Comparison of ENCODE assay signal across 8 cellular contexts in genomic region chr3:10173926-10174435, GRCh38. TPM values are rescaled to one million over a fixed set of nuclear protein-coding genes. Genes with fewer than 3 reads are reported as not detected.
A peak's percentile ranks its signal among the peaks of the same experiment; 100 is the strongest.
DNase-seq lines count a peak whose midpoint lies in the region; TF ChIP-seq lines count a peak whose summit lies in the region.

No MANE protein-coding gene starts in this region.

- DNase-seq in HuH-7.5 (ENCODE audit: low spot score): peak; percentile 71
- no peak for DNase-seq in prostate gland (ENCODE audit: low spot score)
- no peak for DNase-seq in DMS153 (lab: John Stamatoyannopoulos, UW)
- DNase-seq in NCI-H2196 (lab: John Stamatoyannopoulos, UW; ENCODE audit: unreplicated experiment): no peak
- DNase-seq in mesenteric fat pad (ENCODE audit: low spot score): no peak

- H3K9me3 ChIP-seq in BLaER1 treated with 17β-estradiol and CSF1 and Interleukin-3, amounts not matched to agents 10 nM and 100 nM (replicated peaks in 1 of 11): peaks cover 5 to 24% (median 17%) of the 10 kb centered on the region in 11 experiments
- H3K9me3 ChIP-seq in mesodermal cell (ENCODE audit: control insufficient read depth, low read length): peaks cover 8% of the 10 kb centered on the region
- H3K9me3 ChIP-seq in prostate gland: no peaks in the 10 kb centered on the region

- WGBS in mesodermal cell (ENCODE audit: insufficient coverage in 2 of 2), 2 experiments: 78 to 81% methylated on average over 4 to 5 of the region's 6 CpGs
- WGBS in prostate gland: 52% methylated on average over 6 of the region's 6 CpGs

- no peak for TF ChIP-seq CTCF in prostate gland (IDR thresholded peaks at IDR 0.05)

- peaks cover 1 to 56% (median 31%) of the 10 kb centered on the region in 11 experiments; a peak in 19 of 22 replicates for H3K36me3 ChIP-seq in BLaER1 treated with 17β-estradiol and CSF1 and Interleukin-3, amounts not matched to agents 10 nM and 100 nM
- H3K36me3 ChIP-seq in mesodermal cell (ENCODE audit: control insufficient read depth, insufficient read depth, low read length) (no peaks in the 10 kb centered on the region), prostate gland (no peaks in the 10 kb centered on the region)

- H3K27ac ChIP-seq in BLaER1 treated with 17β-estradiol and CSF1 and Interleukin-3, amounts not matched to agents 10 nM and 100 nM: peak overlapping the region in 10 of 11 experiments; percentile 19 to 91 (median 52); a peak in 18 of 22 replicates
- H3K27ac ChIP-seq in cingulate gyrus (ENCODE audit: low read depth, low read length) (peak overlapping the region; percentile 63), mesodermal cell (ENCODE audit: low read depth, low read length, severe bottlenecking) (peak overlapping the region; percentile 49), prostate gland (no peak overlapping the region)

- TF ChIP-seq POLR2A in prostate gland (IDR thresholded peaks at IDR 0.05): no peak

- H3K9ac ChIP-seq in BLaER1 treated with 17β-estradiol and CSF1 and Interleukin-3, amounts not matched to agents 10 nM and 100 nM: peak overlapping the region in 8 of 11 experiments; percentile 1 to 82 (median 38); a peak in 9 of 22 replicates

- H3K4me3 ChIP-seq in BLaER1 treated with 17β-estradiol and CSF1 and Interleukin-3, amounts not matched to agents 10 nM and 100 nM: 0 out of 20 replicates have a peak overlapping the region, but pooled peaks of 2 of the 10 experiments have one; percentile 14 to 19
- H3K4me3 ChIP-seq in mesodermal cell (ENCODE audit: extremely low read depth, insufficient read depth, low read length, poor library complexity, severe bottlenecking) (no peak overlapping the region), prostate gland (no peak overlapping the region)

- H4K20me1 ChIP-seq in BLaER1 treated with 17β-estradiol and CSF1 and Interleukin-3, amounts not matched to agents 10 nM and 100 nM: no peaks in the 10 kb centered on the region

- peaks cover 19 to 91% (median 62%) of the 10 kb centered on the region in 10 experiments for H3K4me1 ChIP-seq in BLaER1 treated with 17β-estradiol and CSF1 and Interleukin-3, amounts not matched to agents 10 nM and 100 nM
- H3K4me1 ChIP-seq in mesodermal cell (ENCODE audit: control insufficient read depth, insufficient read depth, low read length, poor library complexity, severe bottlenecking) (no peaks in the 10 kb centered on the region), prostate gland (replicated peaks) (no peaks in the 10 kb centered on the region)

- no peaks in the 10 kb centered on the region for H3K27me3 ChIP-seq in BLaER1 treated with 17β-estradiol and CSF1 and Interleukin-3, amounts not matched to agents 10 nM and 100 nM
- H3K27me3 ChIP-seq in prostate gland (replicated peaks; ENCODE audit: insufficient read depth): no peaks in the 10 kb centered on the region

- intact Hi-C loops in prostate gland (cut with DNase I): no loop called here

- peak overlapping the region in 10 of 11 experiments; percentile 14 to 93 (median 67); a peak in 17 of 22 replicates for H3K4me2 ChIP-seq in BLaER1 treated with 17β-estradiol and CSF1 and Interleukin-3, amounts not matched to agents 10 nM and 100 nM

RNA-seq across cellular contexts. Expression of gene IRAK2, which starts 9.3 kb away (rescaled TPM):
- 2.3 TPM for polyA plus RNA-seq in mesodermal cell (2013, experiment 1 of 2)
- 1.8 TPM for polyA plus RNA-seq in mesodermal cell (2013, experiment 2 of 2)
- total RNA-seq in prostate gland (1 to 10 TPM; 5.1 to 7.6 TPM), mesenteric fat pad (4.7 TPM)

RNA-seq across cellular contexts. Expression of gene VHL, which starts 32.4 kb away (rescaled TPM):
- 52.3 TPM for polyA plus RNA-seq in mesodermal cell (2013, experiment 1 of 2)
- polyA plus RNA-seq in mesodermal cell (2013, experiment 2 of 2): 48.2 TPM
- total RNA-seq in prostate gland (10 to 100 TPM; 59.5 to 67.7 TPM), mesenteric fat pad (34.3 TPM)

RNA-seq across cellular contexts. Expression of gene BRK1, which starts 58.5 kb away (rescaled TPM):
- polyA plus RNA-seq in mesodermal cell (2013, experiment 1 of 2): 190 TPM
- polyA plus RNA-seq in mesodermal cell (2013, experiment 2 of 2): 164 TPM
- total RNA-seq in prostate gland (100 to 1,000 TPM; 118 to 126 TPM), mesenteric fat pad (111 TPM)

Comparison
In these comparisons a context has a peak if more than half of its experiments do, and no peak if none do; other contexts are left out.
1. H3K27ac ChIP-seq: peak in BLaER1 treated with 17β-estradiol and CSF1 and Interleukin-3, amounts not matched to agents 10 nM and 100 nM (10 of 11), cingulate gyrus (single experiment) and mesodermal cell (single experiment); none in prostate gland (0 of 2).